Comparison of ENCODE assay signal across 1 cellular context in the genomic region with DNA sequence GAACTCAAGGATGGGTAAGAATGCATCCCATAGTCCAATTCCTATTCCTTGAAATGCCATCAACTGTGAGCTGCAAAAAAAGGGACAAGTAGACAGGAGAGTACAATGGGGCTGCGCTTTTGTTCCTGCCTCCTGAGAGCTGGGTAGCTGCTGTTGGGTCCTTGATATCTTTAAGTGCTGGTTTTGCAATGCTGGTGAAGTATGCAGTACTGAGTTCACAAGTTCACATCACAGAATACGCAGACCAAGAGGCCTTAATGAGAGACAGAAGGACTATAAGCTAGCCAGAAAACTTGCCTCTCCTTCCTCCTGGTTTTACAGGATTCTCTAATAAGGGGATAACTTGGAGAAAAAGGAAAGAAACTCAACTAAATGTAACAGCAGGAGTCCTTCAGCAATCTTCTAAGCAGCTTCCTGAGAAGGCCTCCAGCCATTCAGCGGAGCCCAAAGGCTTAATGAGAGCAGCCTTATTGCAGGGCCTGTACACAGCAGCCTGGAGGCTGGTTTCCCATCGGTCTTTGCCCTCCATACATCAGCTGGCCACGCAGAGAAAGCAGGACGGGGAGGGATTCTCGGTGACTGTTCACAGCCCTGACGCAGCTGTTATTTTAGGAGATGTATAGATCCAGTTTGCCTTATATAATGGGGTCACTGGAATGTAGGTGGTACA.
TF ChIP-seq lines count a peak whose summit lies in the region.

No MANE protein-coding gene starts in this region.

TF ChIP-seq in WTC11, 78 proteins besides CTCF, POLR2A, EP300 and RAD21 (continued from another document):
- TF ChIP-seq GTF2I (CRISPR knock-in tag; conservative IDR thresholded peaks at IDR 0.05) = no peak
- TF ChIP-seq, protein P1, sequence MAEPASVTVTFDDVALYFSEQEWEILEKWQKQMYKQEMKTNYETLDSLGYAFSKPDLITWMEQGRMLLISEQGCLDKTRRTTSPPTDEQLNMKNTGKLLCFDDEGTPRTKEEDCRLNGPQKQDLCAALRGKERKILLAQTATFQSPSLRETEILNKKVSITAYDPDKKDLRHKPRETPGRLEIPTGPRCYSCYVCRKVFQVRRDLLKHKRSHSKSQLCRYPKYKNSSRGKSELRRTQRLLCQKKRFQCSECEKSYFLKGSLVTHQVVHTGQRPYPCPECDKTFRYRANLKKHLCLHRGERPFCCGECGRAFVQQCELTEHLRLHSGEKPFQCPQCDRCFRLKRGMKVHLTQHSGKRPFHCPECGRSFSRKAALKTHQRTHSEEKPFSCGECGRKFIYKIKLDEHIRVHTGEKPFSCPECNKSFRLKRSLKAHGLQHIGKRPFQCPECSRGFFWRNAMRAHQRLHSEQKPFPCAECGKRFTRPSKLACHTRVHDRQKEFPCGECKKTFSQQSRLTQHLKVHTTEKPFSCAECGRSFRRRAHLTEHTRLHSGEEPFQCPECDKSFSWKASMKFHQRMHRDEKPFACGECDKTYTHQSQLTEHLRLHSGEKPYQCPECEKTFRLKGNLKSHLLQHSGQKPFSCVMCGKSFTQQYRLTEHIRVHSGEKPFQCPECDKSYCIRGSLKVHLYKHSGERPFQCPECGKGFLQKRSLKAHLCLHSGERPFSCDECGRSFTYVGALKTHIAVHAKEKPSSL (CRISPR knock-in tag; conservative IDR thresholded peaks at IDR 0.05) = no peak
- TF ChIP-seq, protein P2, sequence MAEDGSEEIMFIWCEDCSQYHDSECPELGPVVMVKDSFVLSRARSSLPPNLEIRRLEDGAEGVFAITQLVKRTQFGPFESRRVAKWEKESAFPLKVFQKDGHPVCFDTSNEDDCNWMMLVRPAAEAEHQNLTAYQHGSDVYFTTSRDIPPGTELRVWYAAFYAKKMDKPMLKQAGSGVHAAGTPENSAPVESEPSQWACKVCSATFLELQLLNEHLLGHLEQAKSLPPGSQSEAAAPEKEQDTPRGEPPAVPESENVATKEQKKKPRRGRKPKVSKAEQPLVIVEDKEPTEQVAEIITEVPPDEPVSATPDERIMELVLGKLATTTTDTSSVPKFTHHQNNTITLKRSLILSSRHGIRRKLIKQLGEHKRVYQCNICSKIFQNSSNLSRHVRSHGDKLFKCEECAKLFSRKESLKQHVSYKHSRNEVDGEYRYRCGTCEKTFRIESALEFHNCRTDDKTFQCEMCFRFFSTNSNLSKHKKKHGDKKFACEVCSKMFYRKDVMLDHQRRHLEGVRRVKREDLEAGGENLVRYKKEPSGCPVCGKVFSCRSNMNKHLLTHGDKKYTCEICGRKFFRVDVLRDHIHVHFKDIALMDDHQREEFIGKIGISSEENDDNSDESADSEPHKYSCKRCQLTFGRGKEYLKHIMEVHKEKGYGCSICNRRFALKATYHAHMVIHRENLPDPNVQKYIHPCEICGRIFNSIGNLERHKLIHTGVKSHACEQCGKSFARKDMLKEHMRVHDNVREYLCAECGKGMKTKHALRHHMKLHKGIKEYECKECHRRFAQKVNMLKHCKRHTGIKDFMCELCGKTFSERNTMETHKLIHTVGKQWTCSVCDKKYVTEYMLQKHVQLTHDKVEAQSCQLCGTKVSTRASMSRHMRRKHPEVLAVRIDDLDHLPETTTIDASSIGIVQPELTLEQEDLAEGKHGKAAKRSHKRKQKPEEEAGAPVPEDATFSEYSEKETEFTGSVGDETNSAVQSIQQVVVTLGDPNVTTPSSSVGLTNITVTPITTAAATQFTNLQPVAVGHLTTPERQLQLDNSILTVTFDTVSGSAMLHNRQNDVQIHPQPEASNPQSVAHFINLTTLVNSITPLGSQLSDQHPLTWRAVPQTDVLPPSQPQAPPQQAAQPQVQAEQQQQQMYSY (CRISPR knock-in tag; IDR thresholded peaks at IDR 0.05) = no peak
- no peak for TF ChIP-seq ZNF219 (CRISPR knock-in tag; IDR thresholded peaks at IDR 0.05; ENCODE audit: borderline replicate concordance)
